ENCODE assay signal across 8 cellular contexts in the genomic region with DNA sequence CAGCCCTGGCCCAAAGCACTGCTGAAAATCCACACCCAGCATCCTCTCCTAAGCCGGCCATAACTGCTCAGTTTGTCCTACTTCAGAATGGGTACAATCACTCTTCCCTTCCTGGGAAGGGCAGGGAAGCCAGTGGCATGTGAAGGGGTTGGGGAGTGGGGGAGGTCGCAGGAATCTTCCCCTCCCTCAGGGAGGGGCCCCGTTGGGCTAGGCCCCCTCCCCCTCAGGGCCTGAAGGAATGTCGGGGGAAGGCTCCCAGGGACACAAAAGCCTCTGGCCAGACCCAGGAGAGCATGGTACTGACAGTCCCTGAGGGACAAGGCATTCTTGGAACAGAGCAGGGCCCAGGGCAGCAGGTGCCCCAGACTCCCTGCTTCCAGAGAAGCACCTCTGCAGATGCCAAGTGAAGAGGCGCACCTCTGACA. TPM values are rescaled to one million over a fixed set of nuclear protein-coding genes. Genes with fewer than 3 reads are reported as not detected.
DNase-seq lines count a peak whose midpoint lies in the region; ATAC-seq and TF ChIP-seq lines count a peak whose summit lies in the region.

No MANE protein-coding gene starts in this region.

- no peak for TF ChIP-seq POLR2A in thyroid gland (IDR thresholded peaks at IDR 0.05)

- peaks cover 47% of the 10 kb centered on the region for H3K4me1 Mint-ChIP-seq in activated T-cell treated with anti-CD3 and anti-CD28 coated beads, Interleukin-2, amount 50 U/mL, for 24 hours (ENCODE audit: low read depth)

- H3K9me3 ChIP-seq in thyroid gland: no peaks in the 10 kb centered on the region

- no peaks in the 10 kb centered on the region for H3K27me3 ChIP-seq in layer of hippocampus (ENCODE audit: control insufficient read depth, insufficient read depth, low read length)
- no peaks in the 10 kb centered on the region for H3K27me3 ChIP-seq in thyroid gland

- peak overlapping the region; percentile 93 for H3K4me3 Mint-ChIP-seq in activated T-cell treated with anti-CD3 and anti-CD28 coated beads, Interleukin-2, amount 50 U/mL, for 24 hours

- H3K27ac Mint-ChIP-seq in activated T-cell treated with anti-CD3 and anti-CD28 coated beads, Interleukin-2, amount 50 U/mL, for 24 hours: peak overlapping the region; percentile 94

- H3K4me1 ChIP-seq in thyroid gland: peaks cover 26 to 31% of the 10 kb centered on the region in 2 donors

- no peak for TF ChIP-seq CTCF in thyroid gland (IDR thresholded peaks at IDR 0.05)

- H3K36me3 ChIP-seq in thyroid gland: peaks cover 31 to 34% of the 10 kb centered on the region in 2 donors

- intact Hi-C loops in thyroid gland (cut with DNase I): no loop called here

- peak overlapping the region; percentile 72 for H3K27ac ChIP-seq in angular gyrus (ENCODE audit: low read depth, low read length)
- H3K27ac ChIP-seq in layer of hippocampus (ENCODE audit: low read depth, low read length): peak overlapping the region; percentile 89
- peak overlapping the region; percentile 89 to 97 (median 90) for H3K27ac ChIP-seq in thyroid gland

- H3K9me3 Mint-ChIP-seq in activated T-cell treated with anti-CD3 and anti-CD28 coated beads, Interleukin-2, amount 50 U/mL, for 24 hours: no peaks in the 10 kb centered on the region

- no peak for DNase-seq in activated T-cell treated with anti-CD3 and anti-CD28 coated beads, Interleukin-2, amount 50 U/mL, for 24 hours
- DNase-seq in activated T-cell treated with anti-CD3 and anti-CD28 coated beads, Interleukin-2, amount 50 U/mL, for 1 hour: no peak
- DNase-seq in thyroid gland (peak; percentile 25 to 31), NCI-H345 (lab: John Stamatoyannopoulos, UW) (no peak), KG1 (lab: John Stamatoyannopoulos, UW) (no peak)

- no peak for ATAC-seq in GM21786 (IDR thresholded peaks at IDR 0.05; ENCODE audit: unreplicated experiment)

- peak overlapping the region in 2 of 3 donors; percentile 71 to 85 for H3K4me3 ChIP-seq in thyroid gland (replicated peaks in 1 of 3)

- 27 to 35% methylated on average over 3 to 5 of the region's 5 CpGs for WGBS in thyroid gland, 2 donors

- peaks cover 77% of the 10 kb centered on the region for H3K36me3 Mint-ChIP-seq in activated T-cell treated with anti-CD3 and anti-CD28 coated beads, Interleukin-2, amount 50 U/mL, for 24 hours (ENCODE audit: low read depth)

- H3K27me3 Mint-ChIP-seq in activated T-cell treated with anti-CD3 and anti-CD28 coated beads, Interleukin-2, amount 50 U/mL, for 24 hours: no peaks in the 10 kb centered on the region

RNA-seq across cellular contexts. Expression of a gene that starts 1.2 kb away (rescaled TPM):
- total RNA-seq in thyroid gland: 100 to 1,000 TPM in 2 of 4 donors, 10 to 100 TPM in 2; 70.5 to 117 (median 85.8) TPM

RNA-seq across cellular contexts. Expression of a gene that starts 7.8 kb away (rescaled TPM):
- 1 to 10 TPM in 3 of 4 donors, under 1 TPM in 1; 0.54 to 3.9 (median 2.2) TPM for total RNA-seq in thyroid gland

RNA-seq across cellular contexts. Expression of a gene that starts 23.0 kb away (rescaled TPM):
- total RNA-seq in thyroid gland: 10 to 100 TPM; 37.7 to 48.6 (median 45.3) TPM

RNA-seq across cellular contexts. Expression of a gene that starts 23.1 kb away (rescaled TPM):
- 100 to 1,000 TPM in 1 of 4 donors, 10 to 100 TPM in 3; 36.1 to 107 (median 58.2) TPM for total RNA-seq in thyroid gland

RNA-seq across cellular contexts. Expression of a gene that starts 29.0 kb away (rescaled TPM):
- total RNA-seq in thyroid gland: under 1 TPM in 2 of 4 donors, not detected in 2; 0.22 to 0.29 TPM

Comparison
In these comparisons a context has a peak if more than half of its experiments do, and no peak if none do; other contexts are left out.
1. DNase-seq: peak in thyroid gland (2 of 2); none in activated T-cell treated with anti-CD3 and anti-CD28 coated beads, Interleukin-2, amount 50 U/mL, for 24 hours (single experiment), activated T-cell treated with anti-CD3 and anti-CD28 coated beads, Interleukin-2, amount 50 U/mL, for 1 hour (single experiment), NCI-H345 (single experiment) and KG1 (single experiment).
2. Peak in every context shown above with its lines, with median percentiles within 50 percentile points of each other: H3K27ac ChIP-seq.